1 cellular context compared by ENCODE assay signal in the genomic region with DNA sequence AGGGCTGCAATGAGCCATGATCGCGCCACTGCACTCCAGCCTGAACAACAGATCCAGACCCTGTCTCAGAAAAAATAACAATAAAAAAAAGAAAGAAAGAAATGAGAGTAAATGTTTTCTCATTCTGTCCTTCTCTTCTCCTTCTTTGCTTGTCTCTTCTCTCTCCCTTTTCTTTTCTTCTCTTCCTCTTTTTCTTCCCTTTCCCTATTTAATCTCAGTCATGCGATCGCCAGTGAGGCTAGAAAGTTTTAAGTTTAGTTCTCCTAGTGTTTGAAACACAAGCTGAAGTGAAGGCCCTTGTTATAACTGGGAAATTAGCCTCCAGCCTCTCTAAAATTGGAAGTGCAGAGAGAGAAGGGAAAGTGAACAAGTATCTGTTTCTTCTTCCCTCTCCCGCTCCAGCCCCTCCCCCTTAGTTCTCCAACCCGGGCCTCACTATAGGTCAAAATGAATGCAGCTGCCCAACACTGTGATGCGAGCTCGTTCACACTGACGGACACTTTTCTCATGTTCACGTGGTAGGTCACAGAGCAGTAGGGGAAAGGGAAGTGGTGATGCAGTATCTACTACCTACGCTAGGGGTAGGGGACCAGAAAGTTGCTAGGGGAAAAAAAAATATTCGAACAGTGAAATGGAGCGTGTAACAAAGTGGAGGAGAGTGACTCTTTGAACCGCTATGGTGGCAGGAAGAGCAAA.
TF ChIP-seq lines count a peak whose summit lies in the region.

No MANE protein-coding gene starts in this region.

TF ChIP-seq in HepG2, 621 proteins besides CTCF, POLR2A, EP300 and RAD21 (continued from another document and continues in another):
- TF ChIP-seq, protein P1, sequence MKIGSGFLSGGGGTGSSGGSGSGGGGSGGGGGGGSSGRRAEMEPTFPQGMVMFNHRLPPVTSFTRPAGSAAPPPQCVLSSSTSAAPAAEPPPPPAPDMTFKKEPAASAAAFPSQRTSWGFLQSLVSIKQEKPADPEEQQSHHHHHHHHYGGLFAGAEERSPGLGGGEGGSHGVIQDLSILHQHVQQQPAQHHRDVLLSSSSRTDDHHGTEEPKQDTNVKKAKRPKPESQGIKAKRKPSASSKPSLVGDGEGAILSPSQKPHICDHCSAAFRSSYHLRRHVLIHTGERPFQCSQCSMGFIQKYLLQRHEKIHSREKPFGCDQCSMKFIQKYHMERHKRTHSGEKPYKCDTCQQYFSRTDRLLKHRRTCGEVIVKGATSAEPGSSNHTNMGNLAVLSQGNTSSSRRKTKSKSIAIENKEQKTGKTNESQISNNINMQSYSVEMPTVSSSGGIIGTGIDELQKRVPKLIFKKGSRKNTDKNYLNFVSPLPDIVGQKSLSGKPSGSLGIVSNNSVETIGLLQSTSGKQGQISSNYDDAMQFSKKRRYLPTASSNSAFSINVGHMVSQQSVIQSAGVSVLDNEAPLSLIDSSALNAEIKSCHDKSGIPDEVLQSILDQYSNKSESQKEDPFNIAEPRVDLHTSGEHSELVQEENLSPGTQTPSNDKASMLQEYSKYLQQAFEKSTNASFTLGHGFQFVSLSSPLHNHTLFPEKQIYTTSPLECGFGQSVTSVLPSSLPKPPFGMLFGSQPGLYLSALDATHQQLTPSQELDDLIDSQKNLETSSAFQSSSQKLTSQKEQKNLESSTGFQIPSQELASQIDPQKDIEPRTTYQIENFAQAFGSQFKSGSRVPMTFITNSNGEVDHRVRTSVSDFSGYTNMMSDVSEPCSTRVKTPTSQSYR (CRISPR knock-in tag; IDR thresholded peaks at IDR 0.05; ENCODE audit: borderline replicate concordance) = peak; percentile 68; the same call in 1 of the 2 replicates
- no peak for TF ChIP-seq DNMT1 (CRISPR knock-in tag; IDR thresholded peaks at IDR 0.05)
- peak; percentile 58 for TF ChIP-seq SAP130 (CRISPR knock-in tag; IDR thresholded peaks at IDR 0.05; ENCODE audit: low read depth)
- TF ChIP-seq, protein P2, sequence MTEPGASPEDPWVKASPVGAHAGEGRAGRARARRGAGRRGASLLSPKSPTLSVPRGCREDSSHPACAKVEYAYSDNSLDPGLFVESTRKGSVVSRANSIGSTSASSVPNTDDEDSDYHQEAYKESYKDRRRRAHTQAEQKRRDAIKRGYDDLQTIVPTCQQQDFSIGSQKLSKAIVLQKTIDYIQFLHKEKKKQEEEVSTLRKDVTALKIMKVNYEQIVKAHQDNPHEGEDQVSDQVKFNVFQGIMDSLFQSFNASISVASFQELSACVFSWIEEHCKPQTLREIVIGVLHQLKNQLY (CRISPR knock-in tag; IDR thresholded peaks at IDR 0.05) = peak; percentile 92
- no peak for TF ChIP-seq DPF2 (CRISPR knock-in tag; IDR thresholded peaks at IDR 0.05; ENCODE audit: borderline replicate concordance, low read depth)
- peak; percentile 44 for TF ChIP-seq HNF4A (CRISPR knock-in tag; IDR thresholded peaks at IDR 0.05)
- TF ChIP-seq ATF1 (CRISPR knock-in tag; IDR thresholded peaks at IDR 0.05) = no peak
- TF ChIP-seq NR2F1 (CRISPR knock-in tag; IDR thresholded peaks at IDR 0.05) = peak in 1 of 2 experiments; percentile 57; a peak in 1 of 4 replicates
- no peak for TF ChIP-seq ZSCAN21 (CRISPR knock-in tag; IDR thresholded peaks at IDR 0.05; ENCODE audit: borderline replicate concordance)
- no peak for TF ChIP-seq SIX4 (CRISPR knock-in tag; IDR thresholded peaks at IDR 0.05)
- no peak for TF ChIP-seq ZIK1 (CRISPR knock-in tag; IDR thresholded peaks at IDR 0.05; ENCODE audit: borderline replicate concordance, low read depth)
- no peak for TF ChIP-seq NFKB2 (CRISPR knock-in tag; IDR thresholded peaks at IDR 0.05; ENCODE audit: borderline replicate concordance)
- no peak for TF ChIP-seq MED1 (CRISPR knock-in tag; IDR thresholded peaks at IDR 0.05)
- no peak for TF ChIP-seq ZNF160 (CRISPR knock-in tag; IDR thresholded peaks at IDR 0.05)
- TF ChIP-seq, protein P3, sequence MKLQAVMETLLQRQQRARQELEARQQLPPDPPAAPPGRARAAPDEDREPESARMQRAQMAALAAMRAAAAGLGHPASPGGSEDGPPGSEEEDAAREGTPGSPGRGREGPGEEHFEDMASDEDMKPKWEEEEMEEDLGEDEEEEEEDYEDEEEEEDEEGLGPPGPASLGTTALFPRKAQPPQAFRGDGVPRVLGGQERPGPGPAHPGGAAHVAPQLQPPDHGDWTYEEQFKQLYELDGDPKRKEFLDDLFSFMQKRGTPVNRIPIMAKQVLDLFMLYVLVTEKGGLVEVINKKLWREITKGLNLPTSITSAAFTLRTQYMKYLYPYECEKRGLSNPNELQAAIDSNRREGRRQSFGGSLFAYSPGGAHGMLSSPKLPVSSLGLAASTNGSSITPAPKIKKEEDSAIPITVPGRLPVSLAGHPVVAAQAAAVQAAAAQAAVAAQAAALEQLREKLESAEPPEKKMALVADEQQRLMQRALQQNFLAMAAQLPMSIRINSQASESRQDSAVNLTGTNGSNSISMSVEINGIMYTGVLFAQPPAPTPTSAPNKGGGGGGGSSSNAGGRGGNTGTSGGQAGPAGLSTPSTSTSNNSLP (IDR thresholded peaks at IDR 0.05; ENCODE audit: low read depth, low read length) = peak; percentile 23; the same call in 1 of the 2 replicates
- no peak for TF ChIP-seq ZBTB8A (CRISPR knock-in tag; IDR thresholded peaks at IDR 0.05; ENCODE audit: borderline replicate concordance, low read depth)
- TF ChIP-seq ZNF138 (CRISPR knock-in tag; IDR thresholded peaks at IDR 0.05; ENCODE audit: low read depth) = no peak
- no peak for TF ChIP-seq ETV6 (CRISPR knock-in tag; conservative IDR thresholded peaks at IDR 0.05)
- no peak for TF ChIP-seq SAFB2 (CRISPR knock-in tag; IDR thresholded peaks at IDR 0.05; ENCODE audit: borderline replicate concordance, low read depth)
- TF ChIP-seq, protein P4, sequence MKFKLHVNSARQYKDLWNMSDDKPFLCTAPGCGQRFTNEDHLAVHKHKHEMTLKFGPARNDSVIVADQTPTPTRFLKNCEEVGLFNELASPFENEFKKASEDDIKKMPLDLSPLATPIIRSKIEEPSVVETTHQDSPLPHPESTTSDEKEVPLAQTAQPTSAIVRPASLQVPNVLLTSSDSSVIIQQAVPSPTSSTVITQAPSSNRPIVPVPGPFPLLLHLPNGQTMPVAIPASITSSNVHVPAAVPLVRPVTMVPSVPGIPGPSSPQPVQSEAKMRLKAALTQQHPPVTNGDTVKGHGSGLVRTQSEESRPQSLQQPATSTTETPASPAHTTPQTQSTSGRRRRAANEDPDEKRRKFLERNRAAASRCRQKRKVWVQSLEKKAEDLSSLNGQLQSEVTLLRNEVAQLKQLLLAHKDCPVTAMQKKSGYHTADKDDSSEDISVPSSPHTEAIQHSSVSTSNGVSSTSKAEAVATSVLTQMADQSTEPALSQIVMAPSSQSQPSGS (CRISPR knock-in tag; IDR thresholded peaks at IDR 0.05) = no peak
- no peak for TF ChIP-seq SOX6 (IDR thresholded peaks at IDR 0.05)
- TF ChIP-seq SOX6 (CRISPR knock-in tag; IDR thresholded peaks at IDR 0.05) = peak; percentile 38; the same call in 1 of the 2 replicates
- no peak for TF ChIP-seq ZKSCAN8 (CRISPR knock-in tag; IDR thresholded peaks at IDR 0.05; ENCODE audit: borderline replicate concordance)
- peak; percentile 16; the same call in 1 of the 2 replicates for TF ChIP-seq HOXA3 (CRISPR knock-in tag; IDR thresholded peaks at IDR 0.05)
- peak; percentile 82 for TF ChIP-seq ZMYM4 (CRISPR knock-in tag; IDR thresholded peaks at IDR 0.05)
- TF ChIP-seq, protein P5, sequence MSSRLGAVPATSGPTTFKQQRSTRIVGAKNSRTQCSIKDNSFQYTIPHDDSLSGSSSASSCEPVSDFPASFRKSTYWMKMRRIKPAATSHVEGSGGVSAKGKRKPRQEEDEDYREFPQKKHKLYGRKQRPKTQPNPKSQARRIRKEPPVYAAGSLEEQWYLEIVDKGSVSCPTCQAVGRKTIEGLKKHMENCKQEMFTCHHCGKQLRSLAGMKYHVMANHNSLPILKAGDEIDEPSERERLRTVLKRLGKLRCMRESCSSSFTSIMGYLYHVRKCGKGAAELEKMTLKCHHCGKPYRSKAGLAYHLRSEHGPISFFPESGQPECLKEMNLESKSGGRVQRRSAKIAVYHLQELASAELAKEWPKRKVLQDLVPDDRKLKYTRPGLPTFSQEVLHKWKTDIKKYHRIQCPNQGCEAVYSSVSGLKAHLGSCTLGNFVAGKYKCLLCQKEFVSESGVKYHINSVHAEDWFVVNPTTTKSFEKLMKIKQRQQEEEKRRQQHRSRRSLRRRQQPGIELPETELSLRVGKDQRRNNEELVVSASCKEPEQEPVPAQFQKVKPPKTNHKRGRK (CRISPR knock-in tag; IDR thresholded peaks at IDR 0.05) = peak; percentile 52; the same call in 1 of the 2 replicates
- peak; percentile 43; the same call in 1 of the 2 replicates for TF ChIP-seq ZBTB20 (CRISPR knock-in tag; IDR thresholded peaks at IDR 0.05; ENCODE audit: borderline replicate concordance, low read depth)
- no peak for TF ChIP-seq FOSL1 (CRISPR knock-in tag; IDR thresholded peaks at IDR 0.05; ENCODE audit: borderline replicate concordance)
- TF ChIP-seq, protein P6, sequence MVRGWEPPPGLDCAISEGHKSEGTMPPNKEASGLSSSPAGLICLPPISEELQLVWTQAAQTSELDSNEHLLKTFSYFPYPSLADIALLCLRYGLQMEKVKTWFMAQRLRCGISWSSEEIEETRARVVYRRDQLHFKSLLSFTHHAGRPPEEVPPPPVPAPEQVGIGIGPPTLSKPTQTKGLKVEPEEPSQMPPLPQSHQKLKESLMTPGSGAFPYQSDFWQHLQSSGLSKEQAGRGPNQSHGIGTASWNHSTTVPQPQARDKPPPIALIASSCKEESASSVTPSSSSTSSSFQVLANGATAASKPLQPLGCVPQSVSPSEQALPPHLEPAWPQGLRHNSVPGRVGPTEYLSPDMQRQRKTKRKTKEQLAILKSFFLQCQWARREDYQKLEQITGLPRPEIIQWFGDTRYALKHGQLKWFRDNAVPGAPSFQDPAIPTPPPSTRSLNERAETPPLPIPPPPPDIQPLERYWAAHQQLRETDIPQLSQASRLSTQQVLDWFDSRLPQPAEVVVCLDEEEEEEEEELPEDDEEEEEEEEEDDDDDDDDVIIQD (CRISPR knock-in tag; IDR thresholded peaks at IDR 0.05; ENCODE audit: low read depth) = peak; percentile 62; the same call in 1 of the 2 replicates
- TF ChIP-seq NR2C2 (CRISPR knock-in tag; IDR thresholded peaks at IDR 0.05; ENCODE audit: borderline replicate concordance) = 0 out of 2 replicates have a peak, but pooled peaks have one; percentile 27
- TF ChIP-seq, protein P7, sequence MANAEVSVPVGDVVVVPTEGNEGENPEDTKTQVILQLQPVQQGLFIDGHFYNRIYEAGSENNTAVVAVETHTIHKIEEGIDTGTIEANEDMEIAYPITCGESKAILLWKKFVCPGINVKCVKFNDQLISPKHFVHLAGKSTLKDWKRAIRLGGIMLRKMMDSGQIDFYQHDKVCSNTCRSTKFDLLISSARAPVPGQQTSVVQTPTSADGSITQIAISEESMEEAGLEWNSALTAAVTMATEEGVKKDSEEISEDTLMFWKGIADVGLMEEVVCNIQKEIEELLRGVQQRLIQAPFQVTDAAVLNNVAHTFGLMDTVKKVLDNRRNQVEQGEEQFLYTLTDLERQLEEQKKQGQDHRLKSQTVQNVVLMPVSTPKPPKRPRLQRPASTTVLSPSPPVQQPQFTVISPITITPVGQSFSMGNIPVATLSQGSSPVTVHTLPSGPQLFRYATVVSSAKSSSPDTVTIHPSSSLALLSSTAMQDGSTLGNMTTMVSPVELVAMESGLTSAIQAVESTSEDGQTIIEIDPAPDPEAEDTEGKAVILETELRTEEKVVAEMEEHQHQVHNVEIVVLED (CRISPR knock-in tag; IDR thresholded peaks at IDR 0.05; ENCODE audit: borderline replicate concordance) = peak; percentile 26; the same call in 1 of the 2 replicates
- no peak for TF ChIP-seq KLF9 (CRISPR knock-in tag; IDR thresholded peaks at IDR 0.05; ENCODE audit: low read depth)
- no peak for TF ChIP-seq ZBTB38 (CRISPR knock-in tag; IDR thresholded peaks at IDR 0.05)
- TF ChIP-seq POGZ (CRISPR knock-in tag; IDR thresholded peaks at IDR 0.05) = peak; percentile 67
- TF ChIP-seq, protein P8, sequence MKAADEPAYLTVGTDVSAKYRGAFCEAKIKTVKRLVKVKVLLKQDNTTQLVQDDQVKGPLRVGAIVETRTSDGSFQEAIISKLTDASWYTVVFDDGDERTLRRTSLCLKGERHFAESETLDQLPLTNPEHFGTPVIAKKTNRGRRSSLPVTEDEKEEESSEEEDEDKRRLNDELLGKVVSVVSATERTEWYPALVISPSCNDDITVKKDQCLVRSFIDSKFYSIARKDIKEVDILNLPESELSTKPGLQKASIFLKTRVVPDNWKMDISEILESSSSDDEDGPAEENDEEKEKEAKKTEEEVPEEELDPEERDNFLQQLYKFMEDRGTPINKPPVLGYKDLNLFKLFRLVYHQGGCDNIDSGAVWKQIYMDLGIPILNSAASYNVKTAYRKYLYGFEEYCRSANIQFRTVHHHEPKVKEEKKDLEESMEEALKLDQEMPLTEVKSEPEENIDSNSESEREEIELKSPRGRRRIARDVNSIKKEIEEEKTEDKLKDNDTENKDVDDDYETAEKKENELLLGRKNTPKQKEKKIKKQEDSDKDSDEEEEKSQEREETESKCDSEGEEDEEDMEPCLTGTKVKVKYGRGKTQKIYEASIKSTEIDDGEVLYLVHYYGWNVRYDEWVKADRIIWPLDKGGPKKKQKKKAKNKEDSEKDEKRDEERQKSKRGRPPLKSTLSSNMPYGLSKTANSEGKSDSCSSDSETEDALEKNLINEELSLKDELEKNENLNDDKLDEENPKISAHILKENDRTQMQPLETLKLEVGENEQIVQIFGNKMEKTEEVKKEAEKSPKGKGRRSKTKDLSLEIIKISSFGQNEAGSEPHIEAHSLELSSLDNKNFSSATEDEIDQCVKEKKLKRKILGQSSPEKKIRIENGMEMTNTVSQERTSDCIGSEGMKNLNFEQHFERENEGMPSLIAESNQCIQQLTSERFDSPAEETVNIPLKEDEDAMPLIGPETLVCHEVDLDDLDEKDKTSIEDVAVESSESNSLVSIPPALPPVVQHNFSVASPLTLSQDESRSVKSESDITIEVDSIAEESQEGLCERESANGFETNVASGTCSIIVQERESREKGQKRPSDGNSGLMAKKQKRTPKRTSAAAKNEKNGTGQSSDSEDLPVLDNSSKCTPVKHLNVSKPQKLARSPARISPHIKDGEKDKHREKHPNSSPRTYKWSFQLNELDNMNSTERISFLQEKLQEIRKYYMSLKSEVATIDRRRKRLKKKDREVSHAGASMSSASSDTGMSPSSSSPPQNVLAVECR (CRISPR knock-in tag; IDR thresholded peaks at IDR 0.05; ENCODE audit: borderline replicate concordance) = peak; percentile 31; the same call in 1 of the 2 replicates
- peak; percentile 54; the same call in 1 of the 2 replicates for TF ChIP-seq CREB1 (IDR thresholded peaks at IDR 0.05)
- no peak for TF ChIP-seq CREB1 (CRISPR knock-in tag; IDR thresholded peaks at IDR 0.05)
- no peak for TF ChIP-seq PRPF4 (IDR thresholded peaks at IDR 0.05; ENCODE audit: low read depth, low read length, poor library complexity, severe bottlenecking)
- TF ChIP-seq HDAC1 (CRISPR knock-in tag; IDR thresholded peaks at IDR 0.05) = peak; percentile 29; the same call in 1 of the 2 replicates
- peak; percentile 15 for TF ChIP-seq TEAD3 (CRISPR knock-in tag; optimal IDR thresholded peaks at IDR 0.05; ENCODE audit: borderline replicate concordance)
- no peak for TF ChIP-seq LCORL (IDR thresholded peaks at IDR 0.05)
- 0 out of 2 replicates have a peak, but pooled peaks have one; percentile 33 for TF ChIP-seq LCORL (CRISPR knock-in tag; IDR thresholded peaks at IDR 0.05)
- 0 out of 2 replicates have a peak, but pooled peaks have one; percentile 25 for TF ChIP-seq FOSL2 (CRISPR knock-in tag; IDR thresholded peaks at IDR 0.05)
